ENCODE assay signal across 1 cellular context in genomic region chr4:145083891-145084640, GRCh38.
TF ChIP-seq lines count a peak whose summit lies in the region.

No MANE protein-coding gene starts in this region.

TF ChIP-seq in HCT116, 20 proteins besides CTCF, POLR2A, EP300 and RAD21 (continued from another document):
- TF ChIP-seq CEBPB (IDR thresholded peaks at IDR 0.05; ENCODE audit: low read depth) = 0 out of 2 replicates have a peak, but pooled peaks have one; percentile 52
